In the genomic region with DNA sequence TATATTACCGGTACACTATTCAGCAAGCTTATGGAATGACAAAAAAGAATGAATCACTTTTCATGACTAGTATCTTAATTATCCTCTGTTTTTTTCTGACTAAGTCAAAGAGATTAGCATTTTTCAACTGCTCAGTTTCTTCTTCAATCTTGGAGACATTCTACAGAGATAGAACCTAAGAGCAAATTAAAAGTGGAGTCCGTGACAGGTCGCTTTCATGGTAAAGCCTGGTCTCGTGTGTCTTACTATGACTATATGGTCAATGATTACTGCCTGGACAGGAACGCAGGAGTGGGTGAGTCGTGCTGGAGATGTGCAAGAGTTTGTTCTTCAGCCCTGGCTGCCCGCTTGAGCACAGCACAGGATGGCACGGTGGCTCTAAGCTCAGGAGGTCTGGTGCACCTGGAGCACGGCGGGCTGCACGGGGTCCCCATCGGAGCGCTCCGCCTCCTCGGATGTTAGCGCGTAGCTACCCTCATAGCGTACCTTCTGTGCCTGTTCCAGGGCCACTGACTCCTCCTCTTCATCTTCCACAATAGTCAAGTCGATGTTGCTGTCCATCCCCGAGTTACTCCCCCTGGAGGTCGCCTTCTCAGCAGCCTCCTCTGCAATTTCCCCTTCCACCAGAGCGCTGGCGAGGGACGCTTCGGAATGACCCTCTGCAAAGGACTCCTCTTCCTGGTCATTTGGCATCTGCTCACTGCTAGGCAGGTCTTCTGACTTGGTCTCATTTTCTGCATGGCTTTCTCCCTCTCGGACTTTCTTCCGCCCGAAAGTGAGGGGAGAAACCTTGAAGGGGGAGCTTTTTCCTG, we compare ENCODE assay signal across 1 cellular context.
TF ChIP-seq lines count a peak whose summit lies in the region.

No MANE protein-coding gene starts in this region.

TF ChIP-seq in A549, 52 proteins besides CTCF, POLR2A, EP300 and RAD21 (continued from another document):
- TF ChIP-seq, protein P1, sequence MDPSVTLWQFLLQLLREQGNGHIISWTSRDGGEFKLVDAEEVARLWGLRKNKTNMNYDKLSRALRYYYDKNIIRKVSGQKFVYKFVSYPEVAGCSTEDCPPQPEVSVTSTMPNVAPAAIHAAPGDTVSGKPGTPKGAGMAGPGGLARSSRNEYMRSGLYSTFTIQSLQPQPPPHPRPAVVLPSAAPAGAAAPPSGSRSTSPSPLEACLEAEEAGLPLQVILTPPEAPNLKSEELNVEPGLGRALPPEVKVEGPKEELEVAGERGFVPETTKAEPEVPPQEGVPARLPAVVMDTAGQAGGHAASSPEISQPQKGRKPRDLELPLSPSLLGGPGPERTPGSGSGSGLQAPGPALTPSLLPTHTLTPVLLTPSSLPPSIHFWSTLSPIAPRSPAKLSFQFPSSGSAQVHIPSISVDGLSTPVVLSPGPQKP (IDR thresholded peaks at IDR 0.05; ENCODE audit: low read depth, low read length), result no peak
- TF ChIP-seq HOXB13 (CRISPR knock-in tag; IDR thresholded peaks at IDR 0.05; ENCODE audit: low read depth) (no peak), CHD2 (IDR thresholded peaks at IDR 0.05; ENCODE audit: low read length, partially characterized antibody) (no peak), HEYL (CRISPR knock-in tag; IDR thresholded peaks at IDR 0.05) (no peak), HOXA7 (CRISPR knock-in tag; IDR thresholded peaks at IDR 0.05) (no peak), RCOR1 (IDR thresholded peaks at IDR 0.05; ENCODE audit: low read depth, low read length) (no peak), SREBF2 (IDR thresholded peaks at IDR 0.05) (no peak), ZSCAN20 (CRISPR knock-in tag; IDR thresholded peaks at IDR 0.05) (no peak), HES2 (IDR thresholded peaks at IDR 0.05) (no peak), SMC3 (IDR thresholded peaks at IDR 0.05) (no peak)
